ENCODE assay signal across 8 cellular contexts in genomic region chr17:6640536-6641373, GRCh38. TPM values are rescaled to one million over a fixed set of nuclear protein-coding genes. Genes with fewer than 3 reads are reported as not detected.
DNase-seq lines count a peak whose midpoint lies in the region; ATAC-seq and TF ChIP-seq lines count a peak whose summit lies in the region.

Gene KIAA0753 (minus strand): TSS chr17:6640711. CDS start chr17:6635103, 5,608 bp downstream.
Gene TXNDC17 (plus strand): TSS chr17:6641060. CDS start chr17:6641083, 23 bp downstream.

- H3K27me3 ChIP-seq in HCT116 (ENCODE audit: insufficient read depth, low read length) (no peaks in the 10 kb centered on the region), gastroesophageal sphincter (no peaks in the 10 kb centered on the region)

- peaks cover 13 to 29% of the 10 kb centered on the region in 2 experiments; a peak in 3 of 4 replicates for H3K4me1 ChIP-seq in HCT116 (ENCODE audit: control insufficient read depth in 1 of 2, insufficient read depth in 2 of 2, low read length in 2 of 2)
- peaks cover 0 to 51% (median 19%) of the 10 kb centered on the region in 3 donors for H3K4me1 ChIP-seq in gastroesophageal sphincter

- intact Hi-C loops in HCT116 (cut with micrococcal nuclease), result loop anchor here (2.0 to 10.0 kb wide), 2 partner anchors 168 to 1056 kb away; partner anchors contain the start of gene NLRP1

- H3K9me3 ChIP-seq in HCT116 (ENCODE audit: control insufficient read depth in 1 of 2, insufficient read depth in 1 of 2, low read depth in 1 of 2, low read length in 2 of 2), result no peaks in the 10 kb centered on the region
- no peaks in the 10 kb centered on the region for H3K9me3 ChIP-seq in gastroesophageal sphincter

- peak within 1 kb of the TSS; percentile 85 for H3K4me2 ChIP-seq in HCT116 (ENCODE audit: low read length)

- TF ChIP-seq EP300 in gastroesophageal sphincter (IDR thresholded peaks at IDR 0.05), result no peak

- TF ChIP-seq POLR2A in HCT116 (IDR thresholded peaks at IDR 0.05; ENCODE audit: borderline replicate concordance, extremely low read depth, insufficient read depth, insufficient read length) (peak; percentile 91), gastroesophageal sphincter (IDR thresholded peaks at IDR 0.05) (peak; percentile 83 to 85)

- peaks cover 66% of the 10 kb centered on the region for H3K79me2 ChIP-seq in HCT116 (ENCODE audit: insufficient read depth, low read length)

- ATAC-seq in HCT116, result peak; percentile 90
- ATAC-seq in gastroesophageal sphincter, result peak; percentile 97

- RAD21 ChIA-PET in HCT116 (lab: Charles Lee; ENCODE audit: low non-redundant PET in 1 of 2, low total read pairs in 2 of 2, uncharacterized antibody in 2 of 2, unreplicated experiment in 2 of 2), result interaction anchor here in 1 of 2 experiments (0.7 kb wide), 1 partner anchor 16 kb away, joined by 3 read pairs; no protein-coding TSS in a partner anchor

- TF ChIP-seq CTCF in HCT116 (IDR thresholded peaks at IDR 0.05 in 2 of 3, conservative IDR thresholded peaks at IDR 0.05 in 1 of 3; ENCODE audit: borderline replicate concordance in 1 of 3, insufficient read depth in 1 of 3, low read depth in 2 of 3, low read length in 2 of 3) (no peak), gastroesophageal sphincter (IDR thresholded peaks at IDR 0.05) (no peak)

- H4K20me1 ChIP-seq in HCT116 (ENCODE audit: insufficient read depth), result no peaks in the 10 kb centered on the region

- peak within 1 kb of the TSS; percentile 84 for H3K9ac ChIP-seq in HCT116 (ENCODE audit: low read length)

- WGBS in gastroesophageal sphincter (ENCODE audit: low coverage in 1 of 2), 2 donors, result 0% methylated on average over 11 of the region's 57 CpGs; no CpG with 5 or more reads in 1 of the 2 donors

- H3K9me2 ChIP-seq in HCT116 (ENCODE audit: insufficient read depth), result no peaks in the 10 kb centered on the region

- peak; percentile 62 for DNase-seq in GF-D8 (lab: John Stamatoyannopoulos, UW)
- DNase-seq in HCT116 (ENCODE audit: low read depth, low spot score), result peak; percentile 83
- peak; percentile 90 for DNase-seq in MV-4-11 (lab: John Stamatoyannopoulos, UW)
- DNase-seq in SK-N-DZ (ENCODE audit: low spot score), result peak; percentile 90
- DNase-seq in activated naive CD4-positive, alpha-beta T cell treated with Interleukin-2 at 50 U/mL for 16 hours, result peak; percentile 92
- peak in 55 of 56 donors; percentile 44 to 98 (median 85) for DNase-seq in nucleus accumbens (lab: John Stamatoyannopoulos, UW)
- DNase-seq in superior temporal gyrus (ENCODE audit: extremely low spot score), result peak; percentile 89

- peaks cover 16 to 20% of the 10 kb centered on the region in 2 experiments; a peak in 3 of 4 replicates for H3K36me3 ChIP-seq in HCT116 (ENCODE audit: control insufficient read depth in 1 of 2, insufficient read depth in 2 of 2, low read length in 2 of 2)
- peaks cover 0 to 32% of the 10 kb centered on the region in 2 donors for H3K36me3 ChIP-seq in gastroesophageal sphincter

- peak within 1 kb of the TSS; percentile 63 for H2AFZ ChIP-seq in HCT116 (ENCODE audit: low read depth, low read length, poor library complexity, severe bottlenecking)

- peak within 1 kb of the TSS; percentile 79 to 88 for H3K4me3 ChIP-seq in HCT116 (replicated peaks in 1 of 2; ENCODE audit: low read depth in 1 of 2, low read length in 2 of 2)
- peak within 1 kb of the TSS; percentile 73 to 93 for H3K4me3 ChIP-seq in gastroesophageal sphincter

- no peak for TF ChIP-seq RAD21 in HCT116 (IDR thresholded peaks at IDR 0.05; ENCODE audit: low read depth)

- CTCF ChIA-PET in HCT116 (lab: Charles Lee), result no interaction called here

- POLR2A ChIA-PET in HCT116 (lab: Charles Lee), result no interaction called here

- no TSS peak for BruUV-seq in HCT116 (replicated peaks; lab: Mats Ljungman, UMichigan)

- peak within 1 kb of the TSS; percentile 94 for H3K27ac ChIP-seq in HCT116 (ENCODE audit: low read depth, low read length)
- peak within 1 kb of the TSS; percentile 74 to 88 (median 88) for H3K27ac ChIP-seq in gastroesophageal sphincter

TF ChIP-seq in HCT116, 20 proteins besides CTCF, POLR2A, EP300 and RAD21:
- no peak for TF ChIP-seq EZH2 (IDR thresholded peaks at IDR 0.05)
- TF ChIP-seq YY1 (IDR thresholded peaks at IDR 0.05; ENCODE audit: extremely low read depth, insufficient replicate concordance, low read depth, low read length), result peak; percentile 19
- peak; percentile 61 for TF ChIP-seq ZBTB33 (IDR thresholded peaks at IDR 0.05; ENCODE audit: extremely low read depth, insufficient replicate concordance, low read length)
- peak; percentile 97 for TF ChIP-seq POLR2AphosphoS5 (IDR thresholded peaks at IDR 0.05; ENCODE audit: low read depth, low read length)
- TF ChIP-seq SIN3A (IDR thresholded peaks at IDR 0.05; ENCODE audit: low read depth), result peak; percentile 98
- peak; percentile 96 for TF ChIP-seq ZFX (IDR thresholded peaks at IDR 0.05)
- TF ChIP-seq MAX (IDR thresholded peaks at IDR 0.05), result peak; percentile 86
- TF ChIP-seq JUND (IDR thresholded peaks at IDR 0.05), result peak; percentile 37; the same call in 1 of the 2 replicates
- TF ChIP-seq CBX3 (IDR thresholded peaks at IDR 0.05; ENCODE audit: low read depth), result no peak
- no peak for TF ChIP-seq FOSL1 (IDR thresholded peaks at IDR 0.05; ENCODE audit: low read depth)
- TF ChIP-seq ELF1 (IDR thresholded peaks at IDR 0.05; ENCODE audit: borderline replicate concordance, low read depth), result peak; percentile 96
- TF ChIP-seq ZNF274 (IDR thresholded peaks at IDR 0.05; ENCODE audit: low read depth, low read length), result no peak
- TF ChIP-seq CEBPB (IDR thresholded peaks at IDR 0.05; ENCODE audit: low read depth), result no peak
- no peak for TF ChIP-seq ATF3 (IDR thresholded peaks at IDR 0.05)
- peak; percentile 92 for TF ChIP-seq EGR1 (IDR thresholded peaks at IDR 0.05; ENCODE audit: low read depth)
- no peak for TF ChIP-seq EZH2phosphoT487 (IDR thresholded peaks at IDR 0.05; ENCODE audit: borderline replicate concordance)
- TF ChIP-seq TCF7L2 (IDR thresholded peaks at IDR 0.05; ENCODE audit: borderline replicate concordance, extremely low read depth, insufficient read depth, insufficient read length), result peak; percentile 90
- peak; percentile 74 for TF ChIP-seq SP1 (IDR thresholded peaks at IDR 0.05; ENCODE audit: low read depth)
- TF ChIP-seq SRF (IDR thresholded peaks at IDR 0.05; ENCODE audit: low read depth), result no peak
- TF ChIP-seq REST (IDR thresholded peaks at IDR 0.05; ENCODE audit: low read depth), result no peak
TF ChIP-seq in HCT116: peak in this region for 11.

RNA-seq across cellular contexts. Expression of gene KIAA0753, which starts in this region (rescaled TPM):
- total RNA-seq in HCT116 (2021; ENCODE audit: unreplicated experiment), result 18.3 TPM
- polyA plus RNA-seq in HCT116 (2012), result 8.0 and 8.2 TPM in 2 replicates
- polyA plus RNA-seq in SK-N-DZ (2014; cell fraction: cytosol; rRNA removed), result 13.4 and 17.3 TPM in 2 replicates
- polyA plus RNA-seq in SK-N-DZ (2014; cell fraction: nucleus; rRNA removed), result 19.6 and 30.1 TPM in 2 replicates
- 10 to 100 TPM; 33.9 to 58.8 (median 40.2) TPM for total RNA-seq in gastroesophageal sphincter

RNA-seq across cellular contexts. Expression of gene TXNDC17, which starts in this region (rescaled TPM):
- 121 TPM for total RNA-seq in HCT116 (2021; ENCODE audit: unreplicated experiment)
- 194 and 203 TPM in 2 replicates for polyA plus RNA-seq in HCT116 (2012)
- 112 and 235 TPM in 2 replicates for polyA plus RNA-seq in SK-N-DZ (2014; cell fraction: cytosol; rRNA removed)
- 163 and 278 TPM in 2 replicates for polyA plus RNA-seq in SK-N-DZ (2014; cell fraction: nucleus; rRNA removed)
- 10 to 100 TPM; 41.2 to 85.8 (median 68.2) TPM for total RNA-seq in gastroesophageal sphincter

Comparison
In these comparisons a context has a peak if more than half of its experiments do, and no peak if none do; other contexts are left out.
1. Peak in every context shown above with its lines: DNase-seq, ATAC-seq, H3K4me3 ChIP-seq and H3K27ac ChIP-seq.